ENCODE assay signal across 8 cellular contexts in the genomic region with DNA sequence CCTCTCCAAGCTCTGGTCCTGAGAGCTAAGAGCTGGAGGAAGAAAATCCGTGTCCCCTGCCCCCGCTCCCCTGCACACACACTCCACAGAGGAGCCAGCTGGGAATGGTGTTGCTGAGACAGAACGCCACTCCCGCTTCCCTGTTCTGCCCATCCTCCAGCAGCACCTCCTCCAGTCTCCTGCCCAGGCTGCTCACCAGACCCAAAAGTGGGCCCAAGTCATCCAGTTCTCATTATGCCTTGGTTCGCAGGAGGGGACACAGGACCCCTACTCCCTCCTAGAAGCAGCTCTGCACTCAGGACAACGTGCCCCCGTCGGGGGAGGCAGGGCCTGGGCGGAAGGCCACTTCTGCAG. TPM values are rescaled to one million over a fixed set of nuclear protein-coding genes. Genes with fewer than 3 reads are reported as not detected.
DNase-seq lines count a peak whose midpoint lies in the region; ATAC-seq and TF ChIP-seq lines count a peak whose summit lies in the region.

No MANE protein-coding gene starts in this region.

- intact Hi-C loops in PC-3 (cut with micrococcal nuclease) = no loop called here

- H3K36me3 ChIP-seq in PC-3 (ENCODE audit: low read depth, low read length) (peaks cover 4% of the 10 kb centered on the region; the same call in 1 of the 2 replicates), neural cell (ENCODE audit: insufficient read depth, low read length) (no peaks in the 10 kb centered on the region)

- no peak for TF ChIP-seq EP300 in neural cell (conservative IDR thresholded peaks at IDR 0.05; ENCODE audit: poor library complexity, severe bottlenecking)

- H3K9ac ChIP-seq in PC-3 (ENCODE audit: low read length) (peak overlapping the region; percentile 97), neural cell (ENCODE audit: low read length) (peak overlapping the region; percentile 81)

- H3K27ac ChIP-seq in PC-3 (ENCODE audit: low read length) = no peak overlapping the region; the same call in 1 of the 2 replicates
- peak overlapping the region; percentile 88 for H3K27ac ChIP-seq in neural cell (ENCODE audit: low read length)

- H3K4me3 ChIP-seq in PC-3 (ENCODE audit: low read length) (peak overlapping the region; percentile 80), epithelial cell of esophagus (ENCODE audit: low read length) (peak overlapping the region; percentile 77), neural cell (ENCODE audit: low read length) (peak overlapping the region; percentile 92)

- no TSS peak for BruUV-seq in PC-3 (replicated peaks; lab: Mats Ljungman, UMichigan)

- DNase-seq in GM03348 (ENCODE audit: low spot score) (peak; percentile 57), PC-3 (no peak), epithelial cell of esophagus (ENCODE audit: low read depth) (no peak), cortex of kidney (lab: John Stamatoyannopoulos, UW) (no peak), NCI-H446 treated with DMSO at 0.1 percent for 48 hours (lab: John Stamatoyannopoulos, UW) (no peak)

- H2AFZ ChIP-seq in PC-3 (ENCODE audit: low read length) (no peak overlapping the region), neural cell (ENCODE audit: low read depth, low read length) (no peak overlapping the region)

- POLR2A ChIA-PET in PC-3 (lab: Charles Lee; ENCODE audit: unreplicated experiment) = interaction anchor here (1.9 kb wide), 1 partner anchor 12 kb away, joined by 9 read pairs; no protein-coding TSS in a partner anchor

- H3K27me3 ChIP-seq in PC-3 (ENCODE audit: low read length) (no peaks in the 10 kb centered on the region), neural cell (ENCODE audit: insufficient read depth, low read depth, low read length) (no peaks in the 10 kb centered on the region)

- ATAC-seq in PC-3 = peak; percentile 40
- no peak for ATAC-seq in HG02610 (IDR thresholded peaks at IDR 0.05; ENCODE audit: unreplicated experiment)
- no peak for ATAC-seq in GM19324 (IDR thresholded peaks at IDR 0.05; ENCODE audit: low FRiP score, unreplicated experiment)

- H4K20me1 ChIP-seq in PC-3 (ENCODE audit: low read length) (peaks cover 8% of the 10 kb centered on the region; the same call in 1 of the 2 replicates), neural cell (ENCODE audit: insufficient read depth) (no peaks in the 10 kb centered on the region)

- H3K4me2 ChIP-seq in PC-3 (ENCODE audit: low read length) = peak overlapping the region; percentile 96
- peak overlapping the region; percentile 89 for H3K4me2 ChIP-seq in neural cell (ENCODE audit: low read length)

- no peak for TF ChIP-seq CTCF in PC-3 (conservative IDR thresholded peaks at IDR 0.05; ENCODE audit: low read depth, low read length)
- no peak for TF ChIP-seq CTCF in epithelial cell of esophagus (IDR thresholded peaks at IDR 0.05; ENCODE audit: insufficient read depth, low read depth, low read length, missing control alignments)
- TF ChIP-seq CTCF in neural cell (IDR thresholded peaks at IDR 0.05; ENCODE audit: poor library complexity, severe bottlenecking) = no peak

- TF ChIP-seq RAD21 in neural cell (conservative IDR thresholded peaks at IDR 0.05) = no peak

- H3K9me2 ChIP-seq in PC-3 (replicated peaks; ENCODE audit: low read length) = no peaks in the 10 kb centered on the region
- H3K9me2 ChIP-seq in neural cell (ENCODE audit: insufficient read depth, low read length) = no peaks in the 10 kb centered on the region

- H3F3A ChIP-seq in PC-3 (ENCODE audit: low read length, unreplicated experiment) = no peaks in the 10 kb centered on the region
- no peaks in the 10 kb centered on the region for H3F3A ChIP-seq in neural cell (ENCODE audit: insufficient read depth, low read length, poor library complexity, severe bottlenecking)

- CTCF ChIA-PET in PC-3 (lab: Charles Lee) = no interaction called here

- H3K9me3 ChIP-seq in PC-3 (ENCODE audit: low read length) = no peaks in the 10 kb centered on the region
- no peaks in the 10 kb centered on the region for H3K9me3 ChIP-seq in neural cell (ENCODE audit: low read length)

- H3K79me2 ChIP-seq in PC-3 (ENCODE audit: low read length) (peaks cover 41% of the 10 kb centered on the region), neural cell (replicated peaks; ENCODE audit: insufficient read depth, low read length) (peaks cover 15% of the 10 kb centered on the region)

- H3K4me1 ChIP-seq in PC-3 (ENCODE audit: insufficient read depth, low read length) = peaks cover 22% of the 10 kb centered on the region

TF ChIP-seq in neural cell, 6 proteins besides CTCF, POLR2A, EP300 and RAD21:
- TF ChIP-seq, protein P1, sequence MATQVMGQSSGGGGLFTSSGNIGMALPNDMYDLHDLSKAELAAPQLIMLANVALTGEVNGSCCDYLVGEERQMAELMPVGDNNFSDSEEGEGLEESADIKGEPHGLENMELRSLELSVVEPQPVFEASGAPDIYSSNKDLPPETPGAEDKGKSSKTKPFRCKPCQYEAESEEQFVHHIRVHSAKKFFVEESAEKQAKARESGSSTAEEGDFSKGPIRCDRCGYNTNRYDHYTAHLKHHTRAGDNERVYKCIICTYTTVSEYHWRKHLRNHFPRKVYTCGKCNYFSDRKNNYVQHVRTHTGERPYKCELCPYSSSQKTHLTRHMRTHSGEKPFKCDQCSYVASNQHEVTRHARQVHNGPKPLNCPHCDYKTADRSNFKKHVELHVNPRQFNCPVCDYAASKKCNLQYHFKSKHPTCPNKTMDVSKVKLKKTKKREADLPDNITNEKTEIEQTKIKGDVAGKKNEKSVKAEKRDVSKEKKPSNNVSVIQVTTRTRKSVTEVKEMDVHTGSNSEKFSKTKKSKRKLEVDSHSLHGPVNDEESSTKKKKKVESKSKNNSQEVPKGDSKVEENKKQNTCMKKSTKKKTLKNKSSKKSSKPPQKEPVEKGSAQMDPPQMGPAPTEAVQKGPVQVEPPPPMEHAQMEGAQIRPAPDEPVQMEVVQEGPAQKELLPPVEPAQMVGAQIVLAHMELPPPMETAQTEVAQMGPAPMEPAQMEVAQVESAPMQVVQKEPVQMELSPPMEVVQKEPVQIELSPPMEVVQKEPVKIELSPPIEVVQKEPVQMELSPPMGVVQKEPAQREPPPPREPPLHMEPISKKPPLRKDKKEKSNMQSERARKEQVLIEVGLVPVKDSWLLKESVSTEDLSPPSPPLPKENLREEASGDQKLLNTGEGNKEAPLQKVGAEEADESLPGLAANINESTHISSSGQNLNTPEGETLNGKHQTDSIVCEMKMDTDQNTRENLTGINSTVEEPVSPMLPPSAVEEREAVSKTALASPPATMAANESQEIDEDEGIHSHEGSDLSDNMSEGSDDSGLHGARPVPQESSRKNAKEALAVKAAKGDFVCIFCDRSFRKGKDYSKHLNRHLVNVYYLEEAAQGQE (IDR thresholded peaks at IDR 0.05; ENCODE audit: borderline replicate concordance) = no peak
- TF ChIP-seq EZH2 (IDR thresholded peaks at IDR 0.05; ENCODE audit: borderline replicate concordance, insufficient read depth, low read length, poor library complexity, severe bottlenecking) = no peak
- TF ChIP-seq POLR2AphosphoS5 (IDR thresholded peaks at IDR 0.05) = no peak
- TF ChIP-seq MXI1 (conservative IDR thresholded peaks at IDR 0.05; ENCODE audit: poor library complexity, severe bottlenecking) = no peak
- TF ChIP-seq SMC3 (conservative IDR thresholded peaks at IDR 0.05; ENCODE audit: poor library complexity) = no peak
- TF ChIP-seq TAF1 (IDR thresholded peaks at IDR 0.05; ENCODE audit: low read depth) = no peak

RNA-seq across cellular contexts. Expression of a gene that starts 0.9 kb away (rescaled TPM):
- total RNA-seq in PC-3 (2014; rRNA removed) = 51.2 and 72.9 TPM in 2 replicates
- 8.2 and 10.2 TPM in 2 replicates for polyA plus RNA-seq in neural cell
- polyA minus RNA-seq in neural cell = 5.9 and 6.8 TPM in 2 replicates

RNA-seq across cellular contexts. Expression of a gene that starts 5.5 kb away (rescaled TPM):
- total RNA-seq in PC-3 (2014; rRNA removed) = 299 and 324 TPM in 2 replicates
- polyA plus RNA-seq in neural cell = 918 and 1,148 TPM in 2 replicates
- 398 and 444 TPM in 2 replicates for polyA minus RNA-seq in neural cell

RNA-seq across cellular contexts. Expression of a gene that starts 34.3 kb away (rescaled TPM):
- total RNA-seq in PC-3 (2014; rRNA removed) = 28.1 and 33.0 TPM in 2 replicates
- polyA plus RNA-seq in neural cell = 25.5 and 27.2 TPM in 2 replicates
- polyA minus RNA-seq in neural cell = 53.6 and 58.3 TPM in 2 replicates

RNA-seq across cellular contexts. Expression of a gene that starts 34.6 kb away (rescaled TPM):
- 52.7 and 62.3 TPM in 2 replicates for total RNA-seq in PC-3 (2014; rRNA removed)
- polyA plus RNA-seq in neural cell = 86.5 and 169 TPM in 2 replicates
- 36.3 and 39.6 TPM in 2 replicates for polyA minus RNA-seq in neural cell
